ENCODE assay signal across 9 cellular contexts in the genomic region with DNA sequence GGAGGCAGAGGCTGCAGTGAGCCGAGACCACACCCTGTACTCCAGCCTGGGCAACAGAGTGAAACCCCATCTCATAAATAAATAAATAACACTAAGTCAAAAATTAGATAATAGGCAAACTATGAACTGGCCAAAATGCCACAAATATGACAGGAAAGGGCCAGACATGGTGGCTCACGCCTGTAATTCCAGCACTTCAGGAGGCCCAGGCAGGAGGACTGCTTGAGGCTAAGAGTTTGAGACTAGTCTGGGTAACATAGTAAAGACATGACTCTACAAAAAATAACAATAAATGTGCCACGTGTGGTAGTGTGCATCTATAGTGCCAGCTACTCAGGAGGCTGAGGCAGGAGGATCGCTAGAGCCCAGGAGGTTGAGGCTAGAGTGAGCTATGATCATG. TPM values are rescaled to one million over a fixed set of nuclear protein-coding genes. Genes with fewer than 3 reads are reported as not detected.
"Had no signal": no experiment of that assay in that cellular context is flagged by ENCODE, and none has a peak within 500 bp of the region (broad histone marks: within the 10 kb centered on the region; RNA-seq: fewer than 3 reads in every experiment).

No MANE protein-coding gene starts in this region.

- H3K27ac ChIP-seq: GM23248 had no signal

- H3K9ac ChIP-seq: GM23248 had no signal

- H3K36me3 ChIP-seq: HAP-1 had no signal

- H3K4me2 ChIP-seq: GM23338 had no signal

- H3K4me1 ChIP-seq: HAP-1 had no signal

- H3K4me3 ChIP-seq: GM23248, GM23338, HAP-1 had no signal

- DNase-seq: GM23248, GOT3, H7, H9, HCEC 1CT, HFFc6 had no signal

- H3K9me3 ChIP-seq: HAP-1 had no signal

- H2AFZ ChIP-seq: GM23248, GM23338 had no signal

RNA-seq across cellular contexts. Expression of gene SEC14L6, which starts 19.9 kb away (rescaled TPM):
- polyA plus RNA-seq: GM23248 had no signal

RNA-seq across cellular contexts. Expression of gene GAL3ST1, which starts 47.8 kb away (rescaled TPM):
- polyA plus RNA-seq: GM23248 had no signal

RNA-seq across cellular contexts. Expression of gene SEC14L3, which starts 54.8 kb away (rescaled TPM):
- polyA plus RNA-seq: GM23248, GM23338, H1 had no signal
